In the genomic region with DNA sequence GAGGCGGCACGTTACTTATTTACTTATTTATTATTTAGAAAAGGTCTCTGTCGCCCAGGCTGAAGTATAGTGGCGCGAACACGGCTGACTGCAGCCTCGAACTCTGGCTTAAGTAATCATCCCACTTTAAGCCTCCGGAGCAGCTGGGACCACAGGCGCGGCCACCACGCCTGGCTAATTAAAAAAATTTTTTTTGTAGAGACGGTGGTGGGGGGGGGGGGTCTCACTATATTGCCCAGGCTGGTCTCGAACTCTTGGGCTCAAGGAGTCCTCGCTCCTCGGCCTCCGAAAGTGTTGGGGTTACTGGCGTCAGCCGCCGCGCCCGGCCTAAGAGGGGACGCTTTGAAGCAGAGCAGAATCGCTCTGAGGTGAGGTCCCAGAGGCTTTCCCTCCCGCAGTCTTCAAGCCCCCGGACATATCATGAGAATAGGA, we compare ENCODE assay signal across 7 cellular contexts. TPM values are rescaled to one million over a fixed set of nuclear protein-coding genes. Genes with fewer than 3 reads are reported as not detected.
DNase-seq lines count a peak whose midpoint lies in the region; ATAC-seq and TF ChIP-seq lines count a peak whose summit lies in the region.

No MANE protein-coding gene starts in this region.

- peak overlapping the region; percentile 62 for H3K4me3 ChIP-seq in HAP-1
- peak overlapping the region; percentile 35 for H3K4me3 ChIP-seq in hepatocyte

- no peaks in the 10 kb centered on the region for H3K36me3 ChIP-seq in HAP-1 (replicated peaks)
- H3K36me3 ChIP-seq in hepatocyte (replicated peaks; ENCODE audit: insufficient read depth, low read depth): no peaks in the 10 kb centered on the region

- H3K4me1 ChIP-seq in HAP-1: peaks cover 33% of the 10 kb centered on the region
- H3K4me1 ChIP-seq in hepatocyte (ENCODE audit: insufficient read depth): peaks cover 36% of the 10 kb centered on the region

- no peaks in the 10 kb centered on the region for H3K27me3 ChIP-seq in HAP-1 (ENCODE audit: low read depth)
- H3K27me3 ChIP-seq in hepatocyte: no peaks in the 10 kb centered on the region

- DNase-seq in HAP-1 (ENCODE audit: low spot score in 2 of 2) (no peak), hepatocyte (ENCODE audit: low spot score) (no peak), midbrain (lab: John Stamatoyannopoulos, UW) (no peak), omental fat pad (ENCODE audit: low spot score) (no peak)
- DNase-seq in stimulated activated CD8-positive, alpha-beta memory T cell treated with anti-CD3 and anti-CD28 coated beads, Interleukin-4, amount 100 ng/mL, for 48 hours: peak; percentile 36

- H3K9me3 ChIP-seq in HAP-1 (no peaks in the 10 kb centered on the region), hepatocyte (ENCODE audit: low read depth) (no peaks in the 10 kb centered on the region)

- H2AFZ ChIP-seq in hepatocyte: peak overlapping the region; percentile 69

- H3K4me2 ChIP-seq in hepatocyte: peak overlapping the region; percentile 91

- in situ Hi-C loops in HAP-1 (cut with MboI; ENCODE audit: low sequenced_read_pairs): no loop called here

- no peaks in the 10 kb centered on the region for H4K20me1 ChIP-seq in hepatocyte (ENCODE audit: insufficient read depth, poor library complexity, severe bottlenecking)

- H3K27ac ChIP-seq in VCaP (peak overlapping the region; percentile 96), hepatocyte (no peak overlapping the region)

- H3K79me2 ChIP-seq in hepatocyte: peaks cover 35% of the 10 kb centered on the region

- WGBS in hepatocyte (ENCODE audit: low lambda C conversion rate, missing lambda C conversion rate): 8% methylated on average over 23 of the region's 25 CpGs

- H3K9me2 ChIP-seq in hepatocyte (replicated peaks; ENCODE audit: insufficient read depth): no peaks in the 10 kb centered on the region

- no peak for TF ChIP-seq CTCF in VCaP (conservative IDR thresholded peaks at IDR 0.05)
- no peak for TF ChIP-seq CTCF in hepatocyte (IDR thresholded peaks at IDR 0.05; ENCODE audit: poor library complexity)
- TF ChIP-seq CTCF in omental fat pad (IDR thresholded peaks at IDR 0.05): no peak

- no peak for ATAC-seq in HG03039 (IDR thresholded peaks at IDR 0.05; ENCODE audit: unreplicated experiment)
- ATAC-seq in omental fat pad (ENCODE audit: low FRiP score): no peak

RNA-seq across cellular contexts. Expression of gene FRAT2, which starts 0.7 kb away (rescaled TPM):
- total RNA-seq in hepatocyte (23.4 and 27.4 TPM in 2 replicates), omental fat pad (10 to 100 TPM in 3 of 4 donors, 1 to 10 TPM in 1; 8.4 to 32.9 (median 14.2) TPM)
- polyA plus RNA-seq in hepatocyte: 29.4 and 30.4 TPM in 2 replicates

RNA-seq across cellular contexts. Expression of gene FRAT1, which starts 16.1 kb away (rescaled TPM):
- total RNA-seq in hepatocyte: 13.8 and 14.2 TPM in 2 replicates
- 8.1 and 14.2 TPM in 2 replicates for polyA plus RNA-seq in hepatocyte
- 10 to 100 TPM in 1 of 4 donors, 1 to 10 TPM in 3; 4.2 to 22.9 (median 5.9) TPM for total RNA-seq in omental fat pad

RNA-seq across cellular contexts. Expression of gene ARHGAP19, which starts 42.8 kb away (rescaled TPM):
- total RNA-seq in hepatocyte: 6.4 and 8.7 TPM in 2 replicates
- 2.7 and 5.0 TPM in 2 replicates for polyA plus RNA-seq in hepatocyte
- 10 to 100 TPM in 1 of 4 donors, 1 to 10 TPM in 3; 4.5 to 19.4 (median 5.3) TPM for total RNA-seq in omental fat pad
